ENCODE assay signal across 8 cellular contexts in genomic region chr15:70271422-70272088, GRCh38.
DNase-seq lines count a peak whose midpoint lies in the region; ATAC-seq lines count a peak whose summit lies in the region.

No MANE protein-coding gene starts in this region.

- H3K27me3 ChIP-seq in SJSA1 (replicated peaks) = no peaks in the 10 kb centered on the region
- H3K27me3 ChIP-seq in stomach smooth muscle (ENCODE audit: control insufficient read depth in 1 of 2, insufficient read depth in 2 of 2, low read length in 2 of 2) = no peaks in the 10 kb centered on the region

- no peaks in the 10 kb centered on the region for H3K36me3 Mint-ChIP-seq in activated naive CD4-positive, alpha-beta T cell treated with anti-CD3 and anti-CD28 coated beads, Interleukin-2, amount 50 U/mL, for 72 hours

- H3K4me1 ChIP-seq in SJSA1 (replicated peaks) = peaks cover 17% of the 10 kb centered on the region
- H3K4me1 ChIP-seq in stomach smooth muscle (ENCODE audit: control insufficient read depth, insufficient read depth, low read length) = peaks cover 32% of the 10 kb centered on the region

- DNase-seq in activated naive CD4-positive, alpha-beta T cell treated with anti-CD3 and anti-CD28 coated beads, Interleukin-2, amount 50 U/mL, for 72 hours (ENCODE audit: low spot score in 2 of 2) = no peak
- DNase-seq in activated naive CD4-positive, alpha-beta T cell treated with anti-CD3 and anti-CD28 coated beads, Interleukin-2, amount 50 U/mL, for 16 hours = no peak
- DNase-seq in SJSA1 (ENCODE audit: low read depth in 1 of 2, low spot score in 2 of 2) (peak; percentile 73 to 84), glomerular visceral epithelial cell (ENCODE audit: extremely low spot score) (peak; percentile 86)
- no peak for DNase-seq in stimulated activated naive CD8-positive, alpha-beta T cell treated with anti-CD3 and anti-CD28 coated beads, Interleukin-15, amount 100 ng/mL, for 72 hours

- H3K4me3 Mint-ChIP-seq in stimulated activated naive CD8-positive, alpha-beta T cell treated with anti-CD3 and anti-CD28 coated beads, Interleukin-15, amount 100 ng/mL, for 72 hours = no peak overlapping the region

- H3K27me3 Mint-ChIP-seq in stimulated activated naive CD8-positive, alpha-beta T cell treated with anti-CD3 and anti-CD28 coated beads, Interleukin-15, amount 100 ng/mL, for 72 hours = peaks cover 60% of the 10 kb centered on the region

- no peak overlapping the region for H3K4me3 ChIP-seq in SJSA1
- H3K4me3 ChIP-seq in stomach smooth muscle (ENCODE audit: low read length in 2 of 2) = no peak overlapping the region

- ATAC-seq in activated naive CD4-positive, alpha-beta T cell treated with anti-CD3 and anti-CD28 coated beads, Interleukin-2, amount 50 U/mL, for 72 hours = peak; percentile 31 to 75
- ATAC-seq in HG03342 (IDR thresholded peaks at IDR 0.05; ENCODE audit: unreplicated experiment) (no peak), HG03159 (IDR thresholded peaks at IDR 0.05; ENCODE audit: unreplicated experiment) (no peak)
- no peak for ATAC-seq in stimulated activated naive CD8-positive, alpha-beta T cell treated with anti-CD3 and anti-CD28 coated beads, Interleukin-15, amount 100 ng/mL, for 72 hours

- H3K36me3 ChIP-seq in SJSA1 = no peaks in the 10 kb centered on the region
- H3K36me3 ChIP-seq in stomach smooth muscle (ENCODE audit: control insufficient read depth in 2 of 2, insufficient read depth in 2 of 2, low read length in 2 of 2) = no peaks in the 10 kb centered on the region

- no peak overlapping the region for H3K27ac Mint-ChIP-seq in activated naive CD4-positive, alpha-beta T cell treated with anti-CD3 and anti-CD28 coated beads, Interleukin-2, amount 50 U/mL, for 72 hours
- no peak overlapping the region for H3K27ac Mint-ChIP-seq in stimulated activated naive CD8-positive, alpha-beta T cell treated with anti-CD3 and anti-CD28 coated beads, Interleukin-15, amount 100 ng/mL, for 72 hours

- no peak overlapping the region for H3K9ac ChIP-seq in stomach smooth muscle (ENCODE audit: low read length in 2 of 2)

- H3K9me3 ChIP-seq in SJSA1 (replicated peaks) = no peaks in the 10 kb centered on the region
- H3K9me3 ChIP-seq in stomach smooth muscle (ENCODE audit: control insufficient read depth in 2 of 2, low read length in 2 of 2) = no peaks in the 10 kb centered on the region

- H3K27ac ChIP-seq in SJSA1 (no peak overlapping the region), stomach smooth muscle (ENCODE audit: low read length) (peak overlapping the region; percentile 11)

- no peaks in the 10 kb centered on the region for H3K9me3 Mint-ChIP-seq in activated naive CD4-positive, alpha-beta T cell treated with anti-CD3 and anti-CD28 coated beads, Interleukin-2, amount 50 U/mL, for 72 hours
- H3K9me3 Mint-ChIP-seq in stimulated activated naive CD8-positive, alpha-beta T cell treated with anti-CD3 and anti-CD28 coated beads, Interleukin-15, amount 100 ng/mL, for 72 hours = no peaks in the 10 kb centered on the region

- H3K4me1 Mint-ChIP-seq in stimulated activated naive CD8-positive, alpha-beta T cell treated with anti-CD3 and anti-CD28 coated beads, Interleukin-15, amount 100 ng/mL, for 72 hours = peaks cover 63% of the 10 kb centered on the region

Comparison
In these comparisons a context has a peak if more than half of its experiments do, and no peak if none do; other contexts are left out.
1. ATAC-seq: peak in activated naive CD4-positive, alpha-beta T cell treated with anti-CD3 and anti-CD28 coated beads, Interleukin-2, amount 50 U/mL, for 72 hours (2 of 2); none in HG03342 (single experiment), HG03159 (single experiment) and stimulated activated naive CD8-positive, alpha-beta T cell treated with anti-CD3 and anti-CD28 coated beads, Interleukin-15, amount 100 ng/mL, for 72 hours (single experiment).
2. DNase-seq: peak in SJSA1 (2 of 2) and glomerular visceral epithelial cell (single experiment); none in activated naive CD4-positive, alpha-beta T cell treated with anti-CD3 and anti-CD28 coated beads, Interleukin-2, amount 50 U/mL, for 72 hours (0 of 2), activated naive CD4-positive, alpha-beta T cell treated with anti-CD3 and anti-CD28 coated beads, Interleukin-2, amount 50 U/mL, for 16 hours (single experiment) and stimulated activated naive CD8-positive, alpha-beta T cell treated with anti-CD3 and anti-CD28 coated beads, Interleukin-15, amount 100 ng/mL, for 72 hours (0 of 2).